2 cellular contexts compared by ENCODE assay signal in genomic region chr3:185556640-185557039, GRCh38. TPM values are rescaled to one million over a fixed set of nuclear protein-coding genes. Genes with fewer than 3 reads are reported as not detected.
"Had no signal": no experiment of that assay in that cellular context is flagged by ENCODE, and none has a peak within 500 bp of the region (broad histone marks: within the 10 kb centered on the region; RNA-seq: fewer than 3 reads in every experiment).

No MANE protein-coding gene starts in this region.

RNA-seq across cellular contexts. Expression of gene LIPH, which starts 4.3 kb away (rescaled TPM):
- total RNA-seq: activated CD4-positive, alpha-beta memory T cell treated with anti-CD3 and anti-CD28 coated beads, Interleukin-2, amount 10 ng/mL, durations not matched to agents 7 days and 5 days; activated CD8-positive, alpha-beta memory T cell treated with anti-CD3 and anti-CD28 coated beads, Interleukin-2, amount 10 ng/mL, durations not matched to agents 7 days and 5 days had no signal
